1 cellular context compared by ENCODE assay signal in the genomic region with DNA sequence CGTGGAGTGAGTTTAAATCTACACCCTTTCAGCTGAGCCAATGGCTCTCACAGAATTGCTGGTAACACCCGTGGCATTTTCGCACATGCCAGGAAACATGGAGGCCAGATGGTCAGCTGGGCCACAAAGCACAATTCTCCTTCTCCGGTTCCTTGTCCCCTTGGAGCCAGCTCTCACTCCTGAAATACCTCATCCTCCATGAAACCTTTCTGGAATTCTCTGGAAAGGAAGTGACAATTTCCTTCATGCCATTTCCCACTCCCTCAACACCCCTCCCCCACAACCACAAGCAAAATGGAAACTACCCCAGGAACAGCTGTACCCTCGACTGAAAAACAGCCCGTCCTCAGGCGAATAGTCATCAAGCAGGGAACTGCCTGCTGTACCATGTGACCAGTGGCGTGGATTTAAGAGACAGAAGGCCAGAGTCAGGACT.
A peak's percentile ranks its signal among the peaks of the same experiment; 100 is the strongest.
TF ChIP-seq lines count a peak whose summit lies in the region.

No MANE protein-coding gene starts in this region.

TF ChIP-seq in K562, 482 proteins besides CTCF, POLR2A, EP300 and RAD21 (continued from another document):
- TF ChIP-seq, protein P1, sequence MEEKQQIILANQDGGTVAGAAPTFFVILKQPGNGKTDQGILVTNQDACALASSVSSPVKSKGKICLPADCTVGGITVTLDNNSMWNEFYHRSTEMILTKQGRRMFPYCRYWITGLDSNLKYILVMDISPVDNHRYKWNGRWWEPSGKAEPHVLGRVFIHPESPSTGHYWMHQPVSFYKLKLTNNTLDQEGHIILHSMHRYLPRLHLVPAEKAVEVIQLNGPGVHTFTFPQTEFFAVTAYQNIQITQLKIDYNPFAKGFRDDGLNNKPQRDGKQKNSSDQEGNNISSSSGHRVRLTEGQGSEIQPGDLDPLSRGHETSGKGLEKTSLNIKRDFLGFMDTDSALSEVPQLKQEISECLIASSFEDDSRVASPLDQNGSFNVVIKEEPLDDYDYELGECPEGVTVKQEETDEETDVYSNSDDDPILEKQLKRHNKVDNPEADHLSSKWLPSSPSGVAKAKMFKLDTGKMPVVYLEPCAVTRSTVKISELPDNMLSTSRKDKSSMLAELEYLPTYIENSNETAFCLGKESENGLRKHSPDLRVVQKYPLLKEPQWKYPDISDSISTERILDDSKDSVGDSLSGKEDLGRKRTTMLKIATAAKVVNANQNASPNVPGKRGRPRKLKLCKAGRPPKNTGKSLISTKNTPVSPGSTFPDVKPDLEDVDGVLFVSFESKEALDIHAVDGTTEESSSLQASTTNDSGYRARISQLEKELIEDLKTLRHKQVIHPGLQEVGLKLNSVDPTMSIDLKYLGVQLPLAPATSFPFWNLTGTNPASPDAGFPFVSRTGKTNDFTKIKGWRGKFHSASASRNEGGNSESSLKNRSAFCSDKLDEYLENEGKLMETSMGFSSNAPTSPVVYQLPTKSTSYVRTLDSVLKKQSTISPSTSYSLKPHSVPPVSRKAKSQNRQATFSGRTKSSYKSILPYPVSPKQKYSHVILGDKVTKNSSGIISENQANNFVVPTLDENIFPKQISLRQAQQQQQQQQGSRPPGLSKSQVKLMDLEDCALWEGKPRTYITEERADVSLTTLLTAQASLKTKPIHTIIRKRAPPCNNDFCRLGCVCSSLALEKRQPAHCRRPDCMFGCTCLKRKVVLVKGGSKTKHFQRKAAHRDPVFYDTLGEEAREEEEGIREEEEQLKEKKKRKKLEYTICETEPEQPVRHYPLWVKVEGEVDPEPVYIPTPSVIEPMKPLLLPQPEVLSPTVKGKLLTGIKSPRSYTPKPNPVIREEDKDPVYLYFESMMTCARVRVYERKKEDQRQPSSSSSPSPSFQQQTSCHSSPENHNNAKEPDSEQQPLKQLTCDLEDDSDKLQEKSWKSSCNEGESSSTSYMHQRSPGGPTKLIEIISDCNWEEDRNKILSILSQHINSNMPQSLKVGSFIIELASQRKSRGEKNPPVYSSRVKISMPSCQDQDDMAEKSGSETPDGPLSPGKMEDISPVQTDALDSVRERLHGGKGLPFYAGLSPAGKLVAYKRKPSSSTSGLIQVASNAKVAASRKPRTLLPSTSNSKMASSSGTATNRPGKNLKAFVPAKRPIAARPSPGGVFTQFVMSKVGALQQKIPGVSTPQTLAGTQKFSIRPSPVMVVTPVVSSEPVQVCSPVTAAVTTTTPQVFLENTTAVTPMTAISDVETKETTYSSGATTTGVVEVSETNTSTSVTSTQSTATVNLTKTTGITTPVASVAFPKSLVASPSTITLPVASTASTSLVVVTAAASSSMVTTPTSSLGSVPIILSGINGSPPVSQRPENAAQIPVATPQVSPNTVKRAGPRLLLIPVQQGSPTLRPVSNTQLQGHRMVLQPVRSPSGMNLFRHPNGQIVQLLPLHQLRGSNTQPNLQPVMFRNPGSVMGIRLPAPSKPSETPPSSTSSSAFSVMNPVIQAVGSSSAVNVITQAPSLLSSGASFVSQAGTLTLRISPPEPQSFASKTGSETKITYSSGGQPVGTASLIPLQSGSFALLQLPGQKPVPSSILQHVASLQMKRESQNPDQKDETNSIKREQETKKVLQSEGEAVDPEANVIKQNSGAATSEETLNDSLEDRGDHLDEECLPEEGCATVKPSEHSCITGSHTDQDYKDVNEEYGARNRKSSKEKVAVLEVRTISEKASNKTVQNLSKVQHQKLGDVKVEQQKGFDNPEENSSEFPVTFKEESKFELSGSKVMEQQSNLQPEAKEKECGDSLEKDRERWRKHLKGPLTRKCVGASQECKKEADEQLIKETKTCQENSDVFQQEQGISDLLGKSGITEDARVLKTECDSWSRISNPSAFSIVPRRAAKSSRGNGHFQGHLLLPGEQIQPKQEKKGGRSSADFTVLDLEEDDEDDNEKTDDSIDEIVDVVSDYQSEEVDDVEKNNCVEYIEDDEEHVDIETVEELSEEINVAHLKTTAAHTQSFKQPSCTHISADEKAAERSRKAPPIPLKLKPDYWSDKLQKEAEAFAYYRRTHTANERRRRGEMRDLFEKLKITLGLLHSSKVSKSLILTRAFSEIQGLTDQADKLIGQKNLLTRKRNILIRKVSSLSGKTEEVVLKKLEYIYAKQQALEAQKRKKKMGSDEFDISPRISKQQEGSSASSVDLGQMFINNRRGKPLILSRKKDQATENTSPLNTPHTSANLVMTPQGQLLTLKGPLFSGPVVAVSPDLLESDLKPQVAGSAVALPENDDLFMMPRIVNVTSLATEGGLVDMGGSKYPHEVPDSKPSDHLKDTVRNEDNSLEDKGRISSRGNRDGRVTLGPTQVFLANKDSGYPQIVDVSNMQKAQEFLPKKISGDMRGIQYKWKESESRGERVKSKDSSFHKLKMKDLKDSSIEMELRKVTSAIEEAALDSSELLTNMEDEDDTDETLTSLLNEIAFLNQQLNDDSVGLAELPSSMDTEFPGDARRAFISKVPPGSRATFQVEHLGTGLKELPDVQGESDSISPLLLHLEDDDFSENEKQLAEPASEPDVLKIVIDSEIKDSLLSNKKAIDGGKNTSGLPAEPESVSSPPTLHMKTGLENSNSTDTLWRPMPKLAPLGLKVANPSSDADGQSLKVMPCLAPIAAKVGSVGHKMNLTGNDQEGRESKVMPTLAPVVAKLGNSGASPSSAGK (IDR thresholded peaks at IDR 0.05): 0 out of 2 replicates have a peak, but pooled peaks have one; percentile 21
